ENCODE assay signal across 8 cellular contexts in the genomic region with DNA sequence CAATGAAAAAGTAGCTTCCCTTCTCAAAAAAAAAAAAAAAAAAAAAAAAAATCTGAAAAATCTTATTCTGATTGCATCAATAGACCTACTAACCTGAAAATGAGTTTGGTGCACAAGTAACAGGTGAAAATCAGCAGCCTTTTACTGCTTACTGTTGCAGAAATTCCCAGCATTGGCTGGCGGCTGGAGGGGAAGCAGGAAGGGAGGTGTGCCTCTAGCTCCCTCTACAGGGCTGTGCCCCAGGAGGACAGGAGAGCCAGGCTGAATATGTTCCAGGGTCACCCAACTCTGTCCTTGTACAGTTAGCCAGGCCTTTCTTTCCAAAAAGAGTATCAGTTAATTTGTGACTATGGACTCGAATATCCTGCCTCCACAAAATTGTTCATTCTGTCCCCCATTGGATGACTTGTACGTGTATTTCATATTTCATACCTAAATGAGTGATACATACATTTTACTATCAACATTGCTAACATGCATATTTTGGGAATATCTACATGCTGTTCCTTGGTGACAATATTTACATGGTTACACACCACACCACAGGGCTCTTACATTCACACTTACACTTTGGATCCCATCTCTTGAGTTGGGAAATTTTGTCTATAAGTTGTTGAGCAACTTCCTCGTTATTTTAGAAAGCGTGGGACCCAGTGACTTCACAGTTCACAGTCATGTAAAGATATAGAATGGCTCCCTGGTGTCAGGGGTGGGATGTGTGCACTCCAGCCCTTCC.
DNase-seq lines count a peak whose midpoint lies in the region; ATAC-seq and TF ChIP-seq lines count a peak whose summit lies in the region.

No MANE protein-coding gene starts in this region.

- H3K4me3 ChIP-seq in lower lobe of right lung = no peak overlapping the region

- no peaks in the 10 kb centered on the region for H3K36me3 ChIP-seq in lower lobe of right lung

- DNase-seq in AG08396 (ENCODE audit: low spot score) = peak; percentile 58
- peak; percentile 57 for DNase-seq in NCI-H1694 (lab: John Stamatoyannopoulos, UW)
- peak; percentile 26 to 46 for DNase-seq in activated CD4-positive, alpha-beta T cell treated with anti-CD3 and anti-CD28 coated beads for 24 hours (ENCODE audit: low read depth in 2 of 2)
- DNase-seq in ecto neural progenitor cell (ENCODE audit: low spot score) = peak; percentile 75
- peak; percentile 79 for DNase-seq in lower lobe of right lung
- DNase-seq in stimulated activated CD4-positive, alpha-beta T cell treated with anti-CD3 and anti-CD28 coated beads, TNF-alpha, amount 100 ng/mL, for 48 hours (ENCODE audit: low read depth in 3 of 3) = peak; percentile 24 to 34 (median 26)

- peak; percentile 52 for ATAC-seq in GM18867 (IDR thresholded peaks at IDR 0.05; ENCODE audit: unreplicated experiment)
- ATAC-seq in lower lobe of right lung = peak; percentile 92 to 93
- no peak for ATAC-seq in HG03025 (IDR thresholded peaks at IDR 0.05; ENCODE audit: low FRiP score, unreplicated experiment)

- peak; percentile 90 for TF ChIP-seq CTCF in lower lobe of right lung (IDR thresholded peaks at IDR 0.05)

- H3K27me3 ChIP-seq in lower lobe of right lung (ENCODE audit: low read depth) = no peaks in the 10 kb centered on the region

- no peaks in the 10 kb centered on the region for H3K9me3 ChIP-seq in lower lobe of right lung

- intact Hi-C loops in lower lobe of right lung (cut with DNase I) = loop anchor here (5.0 kb wide), 1 partner anchor 129 kb away; no protein-coding TSS in a partner anchor

- H3K4me1 ChIP-seq in lower lobe of right lung = peaks cover 28% of the 10 kb centered on the region

- H3K27ac ChIP-seq in lower lobe of right lung = peak overlapping the region; percentile 19

Comparison
In these comparisons a context has a peak if more than half of its experiments do, and no peak if none do; other contexts are left out.
1. DNase-seq: peak in every context shown above with its lines; median percentile 79 in lower lobe of right lung; 75 in ecto neural progenitor cell; 58 in AG08396; 57 in NCI-H1694; 36 in activated CD4-positive, alpha-beta T cell treated with anti-CD3 and anti-CD28 coated beads for 24 hours; 26 in stimulated activated CD4-positive, alpha-beta T cell treated with anti-CD3 and anti-CD28 coated beads, TNF-alpha, amount 100 ng/mL, for 48 hours.